In genomic region chr9:84230355-84231136, GRCh38 we compare ENCODE assay signal across 2 cellular contexts.
TF ChIP-seq lines count a peak whose summit lies in the region.

No MANE protein-coding gene starts in this region.

TF ChIP-seq in IMR-90, 13 proteins besides CTCF, POLR2A, EP300 and RAD21 (continued from another document):
- no peak for TF ChIP-seq USF2 (IDR thresholded peaks at IDR 0.05; ENCODE audit: low read depth, low read length)
- no peak for TF ChIP-seq ELK1 (IDR thresholded peaks at IDR 0.05; ENCODE audit: borderline replicate concordance, low read depth, low read length)
- no peak for TF ChIP-seq SMC3 (IDR thresholded peaks at IDR 0.05; ENCODE audit: low read depth, low read length)
- no peak for TF ChIP-seq NFE2L2 (IDR thresholded peaks at IDR 0.05; ENCODE audit: low read depth, low read length)
- TF ChIP-seq CEBPB (IDR thresholded peaks at IDR 0.05; ENCODE audit: low read depth, low read length) = no peak
- no peak for TF ChIP-seq MXI1 (IDR thresholded peaks at IDR 0.05; ENCODE audit: borderline replicate concordance, low read depth, low read length)
- TF ChIP-seq FOS (IDR thresholded peaks at IDR 0.05; ENCODE audit: low read depth, low read length) = no peak
- no peak for TF ChIP-seq MAZ (IDR thresholded peaks at IDR 0.05; ENCODE audit: borderline replicate concordance, low read depth, low read length)
- no peak for TF ChIP-seq RFX5 (IDR thresholded peaks at IDR 0.05; ENCODE audit: low read depth, low read length)
- TF ChIP-seq BHLHE40 (IDR thresholded peaks at IDR 0.05; ENCODE audit: low read depth, low read length) = no peak
- TF ChIP-seq MAFK (IDR thresholded peaks at IDR 0.05; ENCODE audit: low read depth, low read length) = no peak
- TF ChIP-seq CHD1 (IDR thresholded peaks at IDR 0.05; ENCODE audit: low read depth, low read length) = no peak
TF ChIP-seq in IMR-90: peak in this region for 0.

TF ChIP-seq in SK-N-SH treated with all-trans-retinoic acid at 6 μM for 48 hours, 23 proteins besides CTCF, POLR2A, EP300 and RAD21:
- no peak for TF ChIP-seq PATZ1 (CRISPR knock-in tag; IDR thresholded peaks at IDR 0.05; ENCODE audit: borderline replicate concordance)
- TF ChIP-seq ZFP3 (CRISPR knock-in tag; IDR thresholded peaks at IDR 0.05) = no peak
- no peak for TF ChIP-seq ZNF70 (CRISPR knock-in tag; IDR thresholded peaks at IDR 0.05)
- no peak for TF ChIP-seq BACH2 (CRISPR knock-in tag; IDR thresholded peaks at IDR 0.05; ENCODE audit: borderline replicate concordance)
- TF ChIP-seq GLIS3 (CRISPR knock-in tag; IDR thresholded peaks at IDR 0.05) = no peak
- no peak for TF ChIP-seq OSR1 (CRISPR knock-in tag; IDR thresholded peaks at IDR 0.05)
- TF ChIP-seq ESRRG (CRISPR knock-in tag; IDR thresholded peaks at IDR 0.05) = no peak
- TF ChIP-seq CSDC2 (CRISPR knock-in tag; IDR thresholded peaks at IDR 0.05) = no peak
- TF ChIP-seq RARB (CRISPR knock-in tag; IDR thresholded peaks at IDR 0.05) = no peak
- TF ChIP-seq ARNTL (CRISPR knock-in tag; IDR thresholded peaks at IDR 0.05; ENCODE audit: borderline replicate concordance, low read depth) = no peak
- no peak for TF ChIP-seq ZNF565 (CRISPR knock-in tag; conservative IDR thresholded peaks at IDR 0.05; ENCODE audit: low read depth)
- TF ChIP-seq POU6F1 (CRISPR knock-in tag; IDR thresholded peaks at IDR 0.05; ENCODE audit: borderline replicate concordance, low read depth) = no peak
- no peak for TF ChIP-seq ZNF8 (CRISPR knock-in tag; IDR thresholded peaks at IDR 0.05)
- no peak for TF ChIP-seq TSHZ2 (CRISPR knock-in tag; IDR thresholded peaks at IDR 0.05)
